ENCODE assay signal across 9 cellular contexts in the genomic region with DNA sequence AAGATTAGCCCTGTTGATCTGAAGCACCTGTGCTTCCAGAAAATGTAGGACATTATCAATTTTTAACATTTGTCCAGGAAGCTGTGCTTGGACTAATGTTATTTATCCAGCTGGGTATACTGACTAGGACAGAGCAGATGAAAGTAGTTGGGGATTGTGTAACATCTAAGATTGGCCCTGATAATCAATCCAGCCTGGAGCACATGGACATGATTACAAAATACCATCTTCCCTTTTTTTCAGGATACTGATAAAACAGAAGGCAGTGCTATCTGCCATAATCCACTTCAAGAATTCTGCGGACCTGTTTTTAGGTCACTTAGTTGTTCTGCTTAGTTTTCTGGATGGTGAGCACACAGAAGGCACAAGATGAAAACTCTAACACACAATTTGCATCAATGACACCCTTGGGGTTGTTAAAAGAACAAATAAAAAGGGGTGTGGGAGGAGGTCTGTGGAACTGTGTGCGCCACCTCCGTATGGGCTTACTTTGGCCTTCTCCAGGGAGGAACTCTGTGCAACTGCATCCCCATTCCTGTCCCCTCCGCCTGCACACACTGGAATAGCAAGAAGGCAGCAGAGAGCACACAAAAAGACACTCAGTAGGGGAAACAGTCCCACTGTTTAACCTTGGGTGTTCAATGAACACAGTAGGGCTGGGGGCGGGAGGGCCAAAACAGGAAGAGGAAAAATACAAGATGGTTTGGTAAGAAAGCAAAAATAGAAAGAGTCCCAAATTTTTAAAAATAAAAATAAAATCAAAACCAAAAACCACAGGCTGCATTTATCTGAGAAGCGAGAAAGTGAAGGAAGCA. TPM values are rescaled to one million over a fixed set of nuclear protein-coding genes. Genes with fewer than 3 reads are reported as not detected.
A peak's percentile ranks its signal among the peaks of the same experiment; 100 is the strongest.
DNase-seq lines count a peak whose midpoint lies in the region; ATAC-seq, FAIRE-seq and TF ChIP-seq lines count a peak whose summit lies in the region.
"Had no signal": no experiment of that assay in that cellular context is flagged by ENCODE, and none has a peak within 500 bp of the region (broad histone marks: within the 10 kb centered on the region; RNA-seq: fewer than 3 reads in every experiment).

No MANE protein-coding gene starts in this region.

- DNase-seq in GF-D8 (lab: John Stamatoyannopoulos, UW) (peak; percentile 65), SHP77 (lab: John Stamatoyannopoulos, UW) (peak; percentile 47 to 62), Right ventricle myocardium superior (no peak), GM12892 (ENCODE audit: insufficient read length) (no peak), COLO668 (lab: John Stamatoyannopoulos, UW; ENCODE audit: unreplicated experiment) (no peak)
- DNase-seq: naive thymus-derived CD4-positive, alpha-beta T cell had no signal

- peaks cover 15% of the 10 kb centered on the region for H3K4me1 ChIP-seq in rectal smooth muscle tissue (ENCODE audit: control insufficient read depth, insufficient read depth, low read length)

- intact Hi-C loops in Right ventricle myocardium superior (cut with DNase I): no loop called here

- no peaks in the 10 kb centered on the region for H3K36me3 ChIP-seq in rectal smooth muscle tissue (ENCODE audit: control insufficient read depth, insufficient read depth, low read length)

- ATAC-seq in Right ventricle myocardium superior (ENCODE audit: poor library complexity) (peak; percentile 55), HG02840 (IDR thresholded peaks at IDR 0.05; ENCODE audit: low FRiP score, unreplicated experiment) (no peak), HG02870 (IDR thresholded peaks at IDR 0.05; ENCODE audit: unreplicated experiment) (no peak)
- ATAC-seq: naive thymus-derived CD4-positive, alpha-beta T cell had no signal

- H3K9ac ChIP-seq in rectal smooth muscle tissue (ENCODE audit: low read length): no peak overlapping the region

- TF ChIP-seq POLR2A in GM12892 (IDR thresholded peaks at IDR 0.05; ENCODE audit: low read depth, low read length): no peak

- no peak for FAIRE-seq in GM12892 (lab: Jason Lieb, UNC)

- no peak overlapping the region for H3K4me3 ChIP-seq in rectal smooth muscle tissue (ENCODE audit: low read length)

- H3K27me3 ChIP-seq in rectal smooth muscle tissue (ENCODE audit: control insufficient read depth, insufficient read depth, low read length): no peaks in the 10 kb centered on the region

- H3K27ac ChIP-seq in rectal smooth muscle tissue (ENCODE audit: low read depth, low read length): peak overlapping the region; percentile 82

RNA-seq across cellular contexts. Expression of a gene that starts 31.1 kb away (rescaled TPM):
- 26.7 TPM for total RNA-seq in Right ventricle myocardium superior
- polyA plus RNA-seq in GM12892 (2012; ENCODE audit: missing spikeins): 0.47 TPM

Comparison
In these comparisons a context has a peak if more than half of its experiments do, and no peak if none do; other contexts are left out.
1. DNase-seq: peak in GF-D8 (single experiment) and SHP77 (2 of 2); none in Right ventricle myocardium superior (single experiment), GM12892 (single experiment) and COLO668 (single experiment).